ENCODE assay signal across 11 cellular contexts in the genomic region with DNA sequence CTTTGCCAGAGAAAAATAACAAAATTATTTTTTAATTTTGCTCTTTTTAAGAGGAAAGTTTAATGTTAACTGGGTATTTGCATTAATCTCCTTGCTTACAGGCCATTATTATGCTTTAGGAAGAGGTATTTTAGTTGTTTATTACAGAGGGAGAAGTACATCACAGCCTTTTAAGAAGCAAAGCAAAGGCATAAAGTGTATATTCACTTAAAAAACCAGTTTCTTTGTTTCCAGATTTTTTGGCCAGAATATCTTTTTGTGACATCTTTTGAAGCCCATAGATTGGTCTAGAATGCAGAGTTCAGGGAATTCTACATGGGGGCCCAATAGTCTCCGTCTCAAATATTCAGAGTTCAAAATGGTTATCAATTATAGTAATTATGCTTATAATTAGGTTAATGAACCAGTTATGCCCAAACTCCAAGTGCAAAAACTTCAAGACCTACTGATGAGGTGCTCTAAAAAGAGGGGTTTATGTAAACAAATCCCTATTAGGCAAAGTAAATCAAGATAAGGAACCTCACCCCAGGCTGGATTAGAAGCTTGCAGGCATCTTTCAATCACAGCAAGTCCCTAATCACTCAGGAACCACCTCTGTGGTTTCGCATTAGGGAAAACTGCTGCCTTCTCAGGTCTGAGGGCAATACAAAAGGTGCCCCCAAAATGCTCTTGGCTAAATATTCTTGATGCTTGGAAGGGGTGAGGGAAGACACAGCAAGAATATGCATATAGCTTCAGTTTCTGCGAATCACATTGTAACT.
DNase-seq lines count a peak whose midpoint lies in the region; TF ChIP-seq lines count a peak whose summit lies in the region.
"Had no signal": no experiment of that assay in that cellular context is flagged by ENCODE, and none has a peak within 500 bp of the region (broad histone marks: within the 10 kb centered on the region; RNA-seq: fewer than 3 reads in every experiment).

No MANE protein-coding gene starts in this region.

- peaks cover 4 to 24% of the 10 kb centered on the region in 2 donors for H3K4me1 ChIP-seq in muscle layer of duodenum (ENCODE audit: control insufficient read depth in 1 of 2, insufficient read depth in 2 of 2, low read length in 2 of 2)

- DNase-seq in cerebellar cortex (ENCODE audit: low spot score) (peak; percentile 48), MV-4-11 (lab: John Stamatoyannopoulos, UW) (no peak), NCI-H1436 treated with DMSO at 0.1 percent for 48 hours (lab: John Stamatoyannopoulos, UW) (no peak), Kasumi-1 (lab: John Stamatoyannopoulos, UW) (no peak)
- no peak for DNase-seq in activated effector memory CD4-positive, alpha-beta T cell treated with anti-CD3 and anti-CD28 coated beads, Interleukin-2, amount 50 U/mL, for 16 hours
- DNase-seq: activated T-cell treated with anti-CD3 and anti-CD28 coated beads, Interleukin-2, amount 50 U/mL, for 24 hours; left lung had no signal

- no peaks in the 10 kb centered on the region for H3K27me3 ChIP-seq in muscle layer of duodenum (ENCODE audit: low read depth, low read length)
- H3K27me3 ChIP-seq: BLaER1 treated with 17β-estradiol and CSF1 and Interleukin-3, amounts not matched to agents 10 nM and 100 nM had no signal

- H3K4me3 ChIP-seq in GM12875 (ENCODE audit: low read depth, low read length) (peak overlapping the region; percentile 86), muscle layer of duodenum (ENCODE audit: low read depth in 1 of 2, low read length in 2 of 2) (peak overlapping the region; percentile 72 to 85)
- H3K4me3 ChIP-seq: BLaER1 treated with 17β-estradiol and CSF1 and Interleukin-3, amounts not matched to agents 10 nM and 100 nM had no signal

- TF ChIP-seq CTCF in 22Rv1 (IDR thresholded peaks at IDR 0.05) (no peak), GM12875 (IDR thresholded peaks at IDR 0.05; ENCODE audit: borderline replicate concordance, insufficient read depth, low read depth, low read length) (no peak)

- H3K36me3 ChIP-seq in muscle layer of duodenum (ENCODE audit: control insufficient read depth in 1 of 2, insufficient read depth in 2 of 2, low read length in 2 of 2): no peaks in the 10 kb centered on the region
- H3K36me3 ChIP-seq: BLaER1 treated with 17β-estradiol and CSF1 and Interleukin-3, amounts not matched to agents 10 nM and 100 nM; left lung had no signal

- H3K9me3 ChIP-seq in muscle layer of duodenum (ENCODE audit: control insufficient read depth in 1 of 2, low read length in 2 of 2): no peaks in the 10 kb centered on the region
- H3K9me3 ChIP-seq: left lung had no signal

- peak overlapping the region; percentile 86 for H3K27ac ChIP-seq in 22Rv1
- peak overlapping the region; percentile 64 for H3K27ac ChIP-seq in muscle layer of duodenum (ENCODE audit: low read length)
- H3K27ac ChIP-seq: BLaER1 treated with 17β-estradiol and CSF1 and Interleukin-3, amounts not matched to agents 10 nM and 100 nM had no signal
